Comparison of ENCODE assay signal across 24 cellular contexts in genomic region chr3:57946970-57947381, GRCh38.
A peak's percentile ranks its signal among the peaks of the same experiment; 100 is the strongest.
DNase-seq lines count a peak whose midpoint lies in the region; ATAC-seq, FAIRE-seq and TF ChIP-seq lines count a peak whose summit lies in the region.
"Had no signal": no experiment of that assay in that cellular context is flagged by ENCODE, and none has a peak within 500 bp of the region (broad histone marks: within the 10 kb centered on the region; RNA-seq: fewer than 3 reads in every experiment).

No MANE protein-coding gene starts in this region.

- H3K27ac ChIP-seq in HepG2 (ENCODE audit: extremely low read length, insufficient read depth, low read length), result peak overlapping the region; percentile 32
- H3K27ac ChIP-seq in right lobe of liver, result no peak overlapping the region
- peak overlapping the region in 3 of 4 donors; percentile 90 to 98 (median 91) for H3K27ac ChIP-seq in sigmoid colon
- peak overlapping the region; percentile 82 for H3K27ac ChIP-seq in stomach smooth muscle (ENCODE audit: low read length)

- H3K4me3 ChIP-seq in HepG2 (replicated peaks in 1 of 3; ENCODE audit: insufficient read depth in 1 of 3, low read depth in 2 of 3, low read length in 3 of 3) (no peak overlapping the region), right lobe of liver (no peak overlapping the region), sigmoid colon (no peak overlapping the region), stomach smooth muscle (ENCODE audit: low read length in 2 of 2) (no peak overlapping the region)
- H3K4me3 ChIP-seq: A549, HAP-1 had no signal

- no peak overlapping the region for H3K4me3 Mint-ChIP-seq in stimulated activated naive B cell treated with anti-CD40 and anti-IgM and Interleukin-4, amounts not matched to agents 10 μg/mL and 1 μg/mL and 100 μg/mL, for 72 hours
- H3K4me3 Mint-ChIP-seq: CD4-positive, alpha-beta memory T cell; HFFc6 had no signal

- peaks cover 8% of the 10 kb centered on the region in 2 donors for H3K4me1 Mint-ChIP-seq in stimulated activated naive B cell treated with anti-CD40 and anti-IgM and Interleukin-4, amounts not matched to agents 10 μg/mL and 1 μg/mL and 100 μg/mL, for 72 hours
- H3K4me1 Mint-ChIP-seq: CD4-positive, alpha-beta memory T cell had no signal

- FAIRE-seq in HepG2 (lab: Jason Lieb, UNC), result no peak
- FAIRE-seq: A549, GM12891, GM18507, H54 had no signal

- H3K36me3 ChIP-seq in HepG2 (replicated peaks in 1 of 2; ENCODE audit: control insufficient read depth in 1 of 2, insufficient read depth in 2 of 2, low read length in 2 of 2) (no peaks in the 10 kb centered on the region), right lobe of liver (no peaks in the 10 kb centered on the region), sigmoid colon (no peaks in the 10 kb centered on the region), stomach smooth muscle (ENCODE audit: control insufficient read depth in 2 of 2, insufficient read depth in 2 of 2, low read length in 2 of 2) (no peaks in the 10 kb centered on the region)
- H3K36me3 ChIP-seq: HAP-1 had no signal

- no TSS peak for BruUV-seq in HepG2 (replicated peaks; lab: Mats Ljungman, UMichigan)

- no peaks in the 10 kb centered on the region for H3K9me3 ChIP-seq in HepG2 (ENCODE audit: low read length)
- no peaks in the 10 kb centered on the region for H3K9me3 ChIP-seq in right lobe of liver
- H3K9me3 ChIP-seq in sigmoid colon, result no peaks in the 10 kb centered on the region
- H3K9me3 ChIP-seq in stomach smooth muscle (ENCODE audit: control insufficient read depth in 2 of 2, low read length in 2 of 2), result no peaks in the 10 kb centered on the region
- H3K9me3 ChIP-seq: A549, HAP-1 had no signal

- no peaks in the 10 kb centered on the region for H3K79me2 ChIP-seq in HepG2 (ENCODE audit: insufficient read depth, low read length)

- peak overlapping the region; percentile 94 for H3K4me2 ChIP-seq in HepG2 (ENCODE audit: low read depth, low read length)
- H3K4me2 ChIP-seq: A549 had no signal

- 1% methylated on average over 5 of the region's 5 CpGs for WGBS in HepG2 (ENCODE audit: low lambda C conversion rate)
- WGBS in right lobe of liver (ENCODE audit: insufficient coverage, low coverage, low lambda C conversion rate, missing lambda C conversion rate), result 51% methylated on average over 5 of the region's 5 CpGs
- WGBS in sigmoid colon, 2 donors, result 30 to 68% methylated on average over 5 of the region's 5 CpGs

- ATAC-seq in HepG2 (peak; percentile 54), right lobe of liver (no peak), GM18858 (IDR thresholded peaks at IDR 0.05; ENCODE audit: unreplicated experiment) (no peak)
- ATAC-seq in stimulated activated naive B cell treated with anti-CD40 and anti-IgM and Interleukin-4, amounts not matched to agents 10 μg/mL and 1 μg/mL and 100 μg/mL, for 72 hours (replicated peaks), result no peak
- ATAC-seq: A549 had no signal

- CTCF ChIA-PET in HepG2 (lab: Yijun Ruan, JAX; ENCODE audit: low intra/inter-chr PET ratio, low total read pairs), result no interaction called here

- no peak overlapping the region for H3K27ac Mint-ChIP-seq in stimulated activated naive B cell treated with anti-CD40 and anti-IgM and Interleukin-4, amounts not matched to agents 10 μg/mL and 1 μg/mL and 100 μg/mL, for 72 hours
- H3K27ac Mint-ChIP-seq: CD4-positive, alpha-beta memory T cell; HFFc6 had no signal

- H3K27me3 ChIP-seq in HepG2 (ENCODE audit: control insufficient read depth in 1 of 2, insufficient read depth in 2 of 2, low read length in 2 of 2) (no peaks in the 10 kb centered on the region; a peak in 1 of 5 replicates), right lobe of liver (no peaks in the 10 kb centered on the region), sigmoid colon (no peaks in the 10 kb centered on the region), stomach smooth muscle (ENCODE audit: control insufficient read depth in 1 of 2, insufficient read depth in 2 of 2, low read length in 2 of 2) (no peaks in the 10 kb centered on the region)

- intact Hi-C loops in HepG2 (cut with micrococcal nuclease; ENCODE audit: unreplicated experiment), result no loop called here
- intact Hi-C loops in right lobe of liver (cut with DNase I), result no loop called here
- intact Hi-C loops in sigmoid colon (cut with DNase I), result no loop called here

- H3K9me3 Mint-ChIP-seq in stimulated activated naive B cell treated with anti-CD40 and anti-IgM and Interleukin-4, amounts not matched to agents 10 μg/mL and 1 μg/mL and 100 μg/mL, for 72 hours, result no peaks in the 10 kb centered on the region
- H3K9me3 Mint-ChIP-seq: CD4-positive, alpha-beta memory T cell; HFFc6 had no signal

- H3K4me1 ChIP-seq in HepG2 (ENCODE audit: insufficient read depth, low read length) (peaks cover 86% of the 10 kb centered on the region), right lobe of liver (peaks cover 0 to 4% (median 0%) of the 10 kb centered on the region in 4 donors), sigmoid colon (peaks cover 0 to 90% (median 84%) of the 10 kb centered on the region in 4 donors), stomach smooth muscle (ENCODE audit: control insufficient read depth, insufficient read depth, low read length) (peaks cover 49% of the 10 kb centered on the region)
- H3K4me1 ChIP-seq: HAP-1 had no signal

- no peak overlapping the region for H3K9ac ChIP-seq in HepG2 (ENCODE audit: insufficient read depth, low read depth, low read length)
- H3K9ac ChIP-seq in stomach smooth muscle (ENCODE audit: low read length in 2 of 2), result no peak overlapping the region

- no peak for TF ChIP-seq POLR2A in HepG2 (IDR thresholded peaks at IDR 0.05; ENCODE audit: insufficient read depth in 1 of 2, low read depth in 2 of 2, low read length in 2 of 2)
- no peak for TF ChIP-seq POLR2A in right lobe of liver (IDR thresholded peaks at IDR 0.05)
- no peak for TF ChIP-seq POLR2A in sigmoid colon (IDR thresholded peaks at IDR 0.05)

- H3K36me3 Mint-ChIP-seq in stimulated activated naive B cell treated with anti-CD40 and anti-IgM and Interleukin-4, amounts not matched to agents 10 μg/mL and 1 μg/mL and 100 μg/mL, for 72 hours, result no peaks in the 10 kb centered on the region
- H3K36me3 Mint-ChIP-seq: CD4-positive, alpha-beta memory T cell had no signal

- POLR2A ChIA-PET in HepG2 (lab: Yijun Ruan, JAX), result interaction anchor here (1.0 to 2.9 kb wide), 3 partner anchors 13 to 27 kb away, joined by 3 to 10 read pairs (median 3); no protein-coding TSS in a partner anchor

- no peaks in the 10 kb centered on the region for H3K27me3 Mint-ChIP-seq in stimulated activated naive B cell treated with anti-CD40 and anti-IgM and Interleukin-4, amounts not matched to agents 10 μg/mL and 1 μg/mL and 100 μg/mL, for 72 hours

- no peak for TF ChIP-seq RAD21 in HepG2 (CRISPR knock-in tag; IDR thresholded peaks at IDR 0.05)

- H2AFZ ChIP-seq in HepG2 (ENCODE audit: low read length), result no peak overlapping the region

- in situ Hi-C loops in HepG2 (cut with HindIII; ENCODE audit: extremely low pct_ligation_motif_present, low pct_unique_long_range_greater_than_20kb), result no loop called here

- TF ChIP-seq EP300 in HepG2 (IDR thresholded peaks at IDR 0.05; ENCODE audit: low read depth in 2 of 2, low read length in 2 of 2) (peak in 1 of 2 experiments; percentile 44; a peak in 1 of 4 replicates), HepG2 (CRISPR knock-in tag; IDR thresholded peaks at IDR 0.05; ENCODE audit: borderline replicate concordance) (no peak), sigmoid colon (IDR thresholded peaks at IDR 0.05) (no peak)

- TF ChIP-seq CTCF in HepG2 (CRISPR knock-in tag; IDR thresholded peaks at IDR 0.05) (no peak), right lobe of liver (IDR thresholded peaks at IDR 0.05) (no peak), sigmoid colon (IDR thresholded peaks at IDR 0.05) (no peak)

- no peaks in the 10 kb centered on the region for H4K20me1 ChIP-seq in HepG2 (ENCODE audit: insufficient read depth, low read length)

- DNase-seq in HepG2 (ENCODE audit: low spot score), result peak; percentile 91
- no peak for DNase-seq in right lobe of liver
- DNase-seq in sigmoid colon, result no peak
- DNase-seq in HPDE6-E6E7 (ENCODE audit: extremely low spot score), result no peak
- DNase-seq in stimulated activated naive B cell treated with anti-CD40 and anti-IgM and Interleukin-4, amounts not matched to agents 10 μg/mL and 1 μg/mL and 100 μg/mL, for 72 hours, result no peak
- DNase-seq: 8988T; ACHN; AML-193; C1 segment of cervical spinal cord; Calu3; CD4-positive, alpha-beta memory T cell; COR-L47; DMS53; DMS79 treated with DMSO at 0.1 percent for 48 hours; GF-D8; GOT3; HFFc6 had no signal

TF ChIP-seq in HepG2, 621 proteins besides CTCF, POLR2A, EP300 and RAD21 (continues in another document):
- no peak for TF ChIP-seq ZNF7 (CRISPR knock-in tag; IDR thresholded peaks at IDR 0.05)

Comparison
In these comparisons a context has a peak if more than half of its experiments do, and no peak if none do; other contexts are left out.
1. H3K27ac ChIP-seq: peak in HepG2 (single experiment), sigmoid colon (3 of 4) and stomach smooth muscle (single experiment); none in right lobe of liver (0 of 3).